Comparison of ENCODE assay signal across 8 cellular contexts in genomic region chr2:23381084-23381483, GRCh38. TPM values are rescaled to one million over a fixed set of nuclear protein-coding genes. Genes with fewer than 3 reads are reported as not detected.
DNase-seq lines count a peak whose midpoint lies in the region; ATAC-seq and TF ChIP-seq lines count a peak whose summit lies in the region.

No MANE protein-coding gene starts in this region.

- H3K4me1 Mint-ChIP-seq in stimulated activated naive CD8-positive, alpha-beta T cell treated with anti-CD3 and anti-CD28 coated beads, Interleukin-15, amount 100 ng/mL, for 72 hours, result peaks cover 38% of the 10 kb centered on the region

- peaks cover 44% of the 10 kb centered on the region for H3K27me3 Mint-ChIP-seq in stimulated activated naive CD8-positive, alpha-beta T cell treated with anti-CD3 and anti-CD28 coated beads, Interleukin-15, amount 100 ng/mL, for 72 hours

- no peaks in the 10 kb centered on the region for H3K9me3 Mint-ChIP-seq in stimulated activated naive CD8-positive, alpha-beta T cell treated with anti-CD3 and anti-CD28 coated beads, Interleukin-15, amount 100 ng/mL, for 72 hours

- H3K4me3 ChIP-seq in epithelial cell of proximal tubule (ENCODE audit: low read depth, low read length), result peak overlapping the region; percentile 55
- no peak overlapping the region for H3K4me3 ChIP-seq in dorsolateral prefrontal cortex

- ATAC-seq in stimulated activated naive CD8-positive, alpha-beta T cell treated with anti-CD3 and anti-CD28 coated beads, Interleukin-15, amount 100 ng/mL, for 72 hours, result peak; percentile 32
- ATAC-seq in GM18867 (IDR thresholded peaks at IDR 0.05; ENCODE audit: unreplicated experiment), result no peak

- peaks cover 0 to 35% (median 0%) of the 10 kb centered on the region in 45 donors for H3K27me3 ChIP-seq in dorsolateral prefrontal cortex

- H3K27ac ChIP-seq in dorsolateral prefrontal cortex, result no peak overlapping the region

- H3K27ac Mint-ChIP-seq in stimulated activated naive CD8-positive, alpha-beta T cell treated with anti-CD3 and anti-CD28 coated beads, Interleukin-15, amount 100 ng/mL, for 72 hours, result peak overlapping the region; percentile 94 to 97

- H3K4me3 Mint-ChIP-seq in stimulated activated naive CD8-positive, alpha-beta T cell treated with anti-CD3 and anti-CD28 coated beads, Interleukin-15, amount 100 ng/mL, for 72 hours, result peak overlapping the region; percentile 51 to 66

- DNase-seq in COR-L47 (lab: John Stamatoyannopoulos, UW) (peak; percentile 63), HS-27A (ENCODE audit: low read depth) (peak; percentile 85), RKO (ENCODE audit: low spot score) (peak; percentile 89), epithelial cell of proximal tubule (ENCODE audit: low read depth) (peak; percentile 96), iPS-NIHi11 (ENCODE audit: low spot score) (no peak), dorsolateral prefrontal cortex (no peak)
- peak in 1 of 2 donors; percentile 28 for DNase-seq in stimulated activated naive CD8-positive, alpha-beta T cell treated with anti-CD3 and anti-CD28 coated beads, Interleukin-15, amount 100 ng/mL, for 72 hours

- TF ChIP-seq CTCF in epithelial cell of proximal tubule (conservative IDR thresholded peaks at IDR 0.05; ENCODE audit: low read depth, low read length) (no peak), dorsolateral prefrontal cortex (IDR thresholded peaks at IDR 0.05 in 54 of 56, conservative IDR thresholded peaks at IDR 0.05 in 2 of 56; ENCODE audit: low read depth in 1 of 56, partially characterized antibody in 56 of 56) (no peak)

- intact Hi-C loops in dorsolateral prefrontal cortex (cut with DNase I), result loop anchor here in 1 of 2 donors (10.0 kb wide), 1 partner anchor 184 kb away; no protein-coding TSS in a partner anchor

RNA-seq across cellular contexts. Expression of gene KLHL29, which starts 3.9 kb away (rescaled TPM):
- total RNA-seq in epithelial cell of proximal tubule, result 7.7 and 12.0 TPM in 2 replicates
- 10 to 100 TPM in 119 of 120 experiments, 1 to 10 TPM in 1; 6.7 to 37.3 (median 23.6) TPM for total RNA-seq in dorsolateral prefrontal cortex

Comparison
In these comparisons a context has a peak if more than half of its experiments do, and no peak if none do; other contexts are left out.
1. DNase-seq: peak in COR-L47 (single experiment), HS-27A (single experiment), RKO (single experiment) and epithelial cell of proximal tubule (single experiment); none in iPS-NIHi11 (single experiment) and dorsolateral prefrontal cortex (0 of 10).